ENCODE assay signal across 1 cellular context in the genomic region with DNA sequence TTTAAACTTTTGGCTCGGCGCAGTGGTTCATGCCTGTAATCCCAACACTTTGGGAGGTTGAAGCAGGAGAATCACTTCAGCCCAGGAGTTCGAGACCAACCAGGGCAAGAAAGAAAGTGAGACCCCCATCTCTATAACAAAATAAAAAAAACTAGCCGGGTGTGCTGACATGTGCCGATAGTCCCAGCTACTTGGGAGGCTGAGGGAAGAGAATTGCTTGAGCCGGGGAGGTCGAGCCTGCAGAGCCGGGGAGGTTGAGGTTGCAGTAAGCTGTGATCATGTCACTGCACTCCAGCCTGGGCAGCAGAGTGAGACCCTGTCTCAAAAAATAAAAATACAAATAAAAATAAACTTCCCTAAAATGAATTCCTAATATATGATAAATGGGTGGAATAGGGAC.
TF ChIP-seq lines count a peak whose summit lies in the region.

No MANE protein-coding gene starts in this region.

TF ChIP-seq in IMR-90, 13 proteins besides CTCF, POLR2A, EP300 and RAD21:
- TF ChIP-seq NFE2L2 (IDR thresholded peaks at IDR 0.05; ENCODE audit: low read depth, low read length), result no peak
- TF ChIP-seq BHLHE40 (IDR thresholded peaks at IDR 0.05; ENCODE audit: low read depth, low read length), result no peak
- no peak for TF ChIP-seq CHD1 (IDR thresholded peaks at IDR 0.05; ENCODE audit: low read depth, low read length)
- TF ChIP-seq FOS (IDR thresholded peaks at IDR 0.05; ENCODE audit: low read depth, low read length), result no peak
- TF ChIP-seq MXI1 (IDR thresholded peaks at IDR 0.05; ENCODE audit: borderline replicate concordance, low read depth, low read length), result no peak
- TF ChIP-seq, protein P1, sequence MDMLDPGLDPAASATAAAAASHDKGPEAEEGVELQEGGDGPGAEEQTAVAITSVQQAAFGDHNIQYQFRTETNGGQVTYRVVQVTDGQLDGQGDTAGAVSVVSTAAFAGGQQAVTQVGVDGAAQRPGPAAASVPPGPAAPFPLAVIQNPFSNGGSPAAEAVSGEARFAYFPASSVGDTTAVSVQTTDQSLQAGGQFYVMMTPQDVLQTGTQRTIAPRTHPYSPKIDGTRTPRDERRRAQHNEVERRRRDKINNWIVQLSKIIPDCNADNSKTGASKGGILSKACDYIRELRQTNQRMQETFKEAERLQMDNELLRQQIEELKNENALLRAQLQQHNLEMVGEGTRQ (IDR thresholded peaks at IDR 0.05; ENCODE audit: low read depth, low read length), result no peak
- TF ChIP-seq MAZ (IDR thresholded peaks at IDR 0.05; ENCODE audit: borderline replicate concordance, low read depth, low read length), result no peak
- TF ChIP-seq MAFK (IDR thresholded peaks at IDR 0.05; ENCODE audit: low read depth, low read length), result no peak
- TF ChIP-seq, protein P2, sequence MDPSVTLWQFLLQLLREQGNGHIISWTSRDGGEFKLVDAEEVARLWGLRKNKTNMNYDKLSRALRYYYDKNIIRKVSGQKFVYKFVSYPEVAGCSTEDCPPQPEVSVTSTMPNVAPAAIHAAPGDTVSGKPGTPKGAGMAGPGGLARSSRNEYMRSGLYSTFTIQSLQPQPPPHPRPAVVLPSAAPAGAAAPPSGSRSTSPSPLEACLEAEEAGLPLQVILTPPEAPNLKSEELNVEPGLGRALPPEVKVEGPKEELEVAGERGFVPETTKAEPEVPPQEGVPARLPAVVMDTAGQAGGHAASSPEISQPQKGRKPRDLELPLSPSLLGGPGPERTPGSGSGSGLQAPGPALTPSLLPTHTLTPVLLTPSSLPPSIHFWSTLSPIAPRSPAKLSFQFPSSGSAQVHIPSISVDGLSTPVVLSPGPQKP (IDR thresholded peaks at IDR 0.05; ENCODE audit: borderline replicate concordance, low read depth, low read length), result no peak
- TF ChIP-seq SMC3 (IDR thresholded peaks at IDR 0.05; ENCODE audit: low read depth, low read length), result no peak
- TF ChIP-seq RFX5 (IDR thresholded peaks at IDR 0.05; ENCODE audit: low read depth, low read length), result no peak
